Comparison of ENCODE assay signal across 20 cellular contexts in genomic region chr2:175806570-175806969, GRCh38.
DNase-seq lines count a peak whose midpoint lies in the region; TF ChIP-seq lines count a peak whose summit lies in the region.
"Had no signal": no experiment of that assay in that cellular context is flagged by ENCODE, and none has a peak within 500 bp of the region (broad histone marks: within the 10 kb centered on the region; RNA-seq: fewer than 3 reads in every experiment).

No MANE protein-coding gene starts in this region.

- H3K4me2 ChIP-seq in smooth muscle cell = peak overlapping the region; percentile 56
- H3K4me2 ChIP-seq: BLaER1 treated with 17β-estradiol and CSF1 and Interleukin-3, amounts not matched to agents 10 nM and 100 nM; GM23338 had no signal

- H3K36me3 ChIP-seq in SK-N-MC (ENCODE audit: insufficient read depth, low read length) (no peaks in the 10 kb centered on the region), smooth muscle cell (ENCODE audit: low read depth) (no peaks in the 10 kb centered on the region), A673 (ENCODE audit: insufficient read depth, low read length, poor library complexity, severe bottlenecking) (no peaks in the 10 kb centered on the region), H7 (replicated peaks; ENCODE audit: control insufficient read depth, insufficient read depth, low read length) (no peaks in the 10 kb centered on the region)
- H3K36me3 ChIP-seq: BLaER1 treated with 17β-estradiol and CSF1 and Interleukin-3, amounts not matched to agents 10 nM and 100 nM had no signal

- H3K36me3 Mint-ChIP-seq in nephron (ENCODE audit: low read depth) = no peaks in the 10 kb centered on the region

- DNase-seq in DMS79 treated with DMSO at 0.1 percent for 48 hours (lab: John Stamatoyannopoulos, UW) (peak; percentile 51), DMS79 (lab: John Stamatoyannopoulos, UW) (no peak), SK-N-MC (ENCODE audit: low read depth, low spot score) (no peak), smooth muscle cell (lab: John Stamatoyannopoulos, UW; ENCODE audit: unreplicated experiment) (no peak), D341Med (ENCODE audit: low spot score) (no peak), A673 (ENCODE audit: low spot score) (no peak), H7 (no peak)
- DNase-seq: AML-193; CD4-positive, alpha-beta T cell; DMS53; GDM1; KG1; MM.1S; NCI-H2029; NCI-H446; NCI-H524 treated with DMSO at 0.1 percent for 48 hours; NCI-H774 had no signal

- H3K4me1 Mint-ChIP-seq in nephron = peaks cover 36% of the 10 kb centered on the region

- H3K27ac Mint-ChIP-seq in nephron = peak overlapping the region; percentile 6 to 44 (median 10)
- H3K27ac Mint-ChIP-seq: CD4-positive, alpha-beta T cell; GM23338 had no signal

- TF ChIP-seq CTCF in nephron (IDR thresholded peaks at IDR 0.05; ENCODE audit: unreplicated experiment in 3 of 3) = no peak
- TF ChIP-seq CTCF in smooth muscle cell (IDR thresholded peaks at IDR 0.05; ENCODE audit: borderline replicate concordance, insufficient read depth, poor library complexity, severe bottlenecking) = no peak
- no peak for TF ChIP-seq CTCF in A673 (conservative IDR thresholded peaks at IDR 0.05; ENCODE audit: low read depth, low read length)

- 27% methylated on average over 3 of the region's 3 CpGs for WGBS in smooth muscle cell (ENCODE audit: low lambda C conversion rate)

- peak overlapping the region; percentile 72; the same call in 1 of the 2 replicates for H3K27ac ChIP-seq in SK-N-MC
- H3K27ac ChIP-seq in smooth muscle cell (ENCODE audit: low read depth) = peak overlapping the region; percentile 36
- no peak overlapping the region for H3K27ac ChIP-seq in A673 (ENCODE audit: low read depth, low read length, poor library complexity, severe bottlenecking)
- H3K27ac ChIP-seq: BLaER1 treated with 17β-estradiol and CSF1 and Interleukin-3, amounts not matched to agents 10 nM and 100 nM had no signal

- H3K9me3 Mint-ChIP-seq in nephron = no peaks in the 10 kb centered on the region
- H3K9me3 Mint-ChIP-seq: CD4-positive, alpha-beta T cell; GM23338 had no signal

- intact Hi-C loops in A673 (cut with micrococcal nuclease; ENCODE audit: unreplicated experiment) = no loop called here

- POLR2A ChIA-PET in A673 (lab: Charles Lee; ENCODE audit: low non-redundant PET) = no interaction called here

- no peaks in the 10 kb centered on the region for H3K79me2 ChIP-seq in smooth muscle cell (ENCODE audit: low read depth)

- H3K4me3 Mint-ChIP-seq in nephron = no peak overlapping the region
- H3K4me3 Mint-ChIP-seq: CD4-positive, alpha-beta T cell; GM23338 had no signal

- no TSS peak for BruUV-seq in A673 (replicated peaks; lab: Mats Ljungman, UMichigan)

- CTCF ChIA-PET in A673 (lab: Charles Lee) = no interaction called here

- H3K4me3 ChIP-seq in SK-N-MC = peak overlapping the region; percentile 46
- H3K4me3 ChIP-seq in smooth muscle cell = no peak overlapping the region
- no peak overlapping the region for H3K4me3 ChIP-seq in A673 (ENCODE audit: low read depth, low read length, poor library complexity, severe bottlenecking)
- H3K4me3 ChIP-seq in H7 (ENCODE audit: insufficient read depth, low read depth, low read length) = no peak overlapping the region
- H3K4me3 ChIP-seq: BLaER1 treated with 17β-estradiol and CSF1 and Interleukin-3, amounts not matched to agents 10 nM and 100 nM; GM23338 had no signal

- no peak overlapping the region for H2AFZ ChIP-seq in smooth muscle cell (ENCODE audit: low read depth)

- H3K9ac ChIP-seq in SK-N-MC (ENCODE audit: insufficient read length) (no peak overlapping the region), smooth muscle cell (ENCODE audit: low read depth) (no peak overlapping the region)
- H3K9ac ChIP-seq: BLaER1 treated with 17β-estradiol and CSF1 and Interleukin-3, amounts not matched to agents 10 nM and 100 nM had no signal

- peaks cover 17% of the 10 kb centered on the region for H3K4me1 ChIP-seq in smooth muscle cell (ENCODE audit: low read depth)
- no peaks in the 10 kb centered on the region for H3K4me1 ChIP-seq in A673 (ENCODE audit: insufficient read depth, low read length, poor library complexity, severe bottlenecking)
- H3K4me1 ChIP-seq: BLaER1 treated with 17β-estradiol and CSF1 and Interleukin-3, amounts not matched to agents 10 nM and 100 nM had no signal

- H4K20me1 ChIP-seq in smooth muscle cell (ENCODE audit: low read depth) = peaks cover 30% of the 10 kb centered on the region
- H4K20me1 ChIP-seq: BLaER1 treated with 17β-estradiol and CSF1 and Interleukin-3, amounts not matched to agents 10 nM and 100 nM had no signal

- peaks cover 21% of the 10 kb centered on the region for H3F3A ChIP-seq in smooth muscle cell (ENCODE audit: low read depth)

- H3K9me3 ChIP-seq in SK-N-MC (ENCODE audit: low read depth, low read length) = no peaks in the 10 kb centered on the region
- H3K9me3 ChIP-seq in smooth muscle cell (replicated peaks; ENCODE audit: low read depth) = no peaks in the 10 kb centered on the region
- H3K9me3 ChIP-seq in A673 (ENCODE audit: low read depth, low read length, poor library complexity, severe bottlenecking) = no peaks in the 10 kb centered on the region
- H3K9me3 ChIP-seq: BLaER1 treated with 17β-estradiol and CSF1 and Interleukin-3, amounts not matched to agents 10 nM and 100 nM had no signal

- H3K27me3 ChIP-seq in smooth muscle cell (ENCODE audit: low read depth) (peaks cover 64% of the 10 kb centered on the region), A673 (replicated peaks; ENCODE audit: insufficient read depth, low read depth, low read length, poor library complexity) (no peaks in the 10 kb centered on the region), H7 (ENCODE audit: control insufficient read depth, insufficient read depth, low read length) (no peaks in the 10 kb centered on the region)
- H3K27me3 ChIP-seq: BLaER1 treated with 17β-estradiol and CSF1 and Interleukin-3, amounts not matched to agents 10 nM and 100 nM had no signal

- H3K27me3 Mint-ChIP-seq in nephron (ENCODE audit: low read depth) = no peaks in the 10 kb centered on the region
